8 cellular contexts compared by ENCODE assay signal in genomic region chr9:33818832-33819500, GRCh38. TPM values are rescaled to one million over a fixed set of nuclear protein-coding genes. Genes with fewer than 3 reads are reported as not detected.
DNase-seq lines count a peak whose midpoint lies in the region; ATAC-seq lines count a peak whose summit lies in the region.

No MANE protein-coding gene starts in this region.

- no peak for DNase-seq in T-helper 2 cell treated with Interferon-gamma antibody and Interleukin-4, amounts not matched to agents 5 μg/mL and 100 μg/mL, for 36 hours (ENCODE audit: low spot score)
- DNase-seq in T-helper 2 cell = no peak
- DNase-seq in activated naive CD8-positive, alpha-beta T cell treated with anti-CD3 and anti-CD28 coated beads, Interleukin-2, amount 50 U/mL, for 24 hours = no peak
- DNase-seq in iris pigment epithelial cell (ENCODE audit: low read depth) = peak; percentile 59
- DNase-seq in stimulated activated CD4-positive, alpha-beta T cell treated with anti-CD3 and anti-CD28 coated beads, Interleukin-2, amount 100 ng/mL, for 48 hours = no peak
- no peak for DNase-seq in H4 (ENCODE audit: low spot score)
- DNase-seq in NCI-H1930 (lab: John Stamatoyannopoulos, UW) = no peak

- H3K4me3 Mint-ChIP-seq in T-helper 2 cell treated with Interferon-gamma antibody and Interleukin-4, amounts not matched to agents 5 μg/mL and 100 μg/mL, for 36 hours = peak overlapping the region; percentile 86
- peak overlapping the region; percentile 97 for H3K4me3 Mint-ChIP-seq in activated naive CD8-positive, alpha-beta T cell treated with anti-CD3 and anti-CD28 coated beads, Interleukin-2, amount 50 U/mL, for 24 hours

- ATAC-seq in activated naive CD8-positive, alpha-beta T cell treated with anti-CD3 and anti-CD28 coated beads, Interleukin-2, amount 50 U/mL, for 24 hours = no peak

- no peaks in the 10 kb centered on the region for H3K27me3 Mint-ChIP-seq in T-helper 2 cell treated with Interferon-gamma antibody and Interleukin-4, amounts not matched to agents 5 μg/mL and 100 μg/mL, for 36 hours (ENCODE audit: low read depth)
- H3K27me3 Mint-ChIP-seq in activated naive CD8-positive, alpha-beta T cell treated with anti-CD3 and anti-CD28 coated beads, Interleukin-2, amount 50 U/mL, for 24 hours = no peaks in the 10 kb centered on the region

- H3K36me3 Mint-ChIP-seq in T-helper 2 cell treated with Interferon-gamma antibody and Interleukin-4, amounts not matched to agents 5 μg/mL and 100 μg/mL, for 36 hours (ENCODE audit: low read depth) = peaks cover 14% of the 10 kb centered on the region
- H3K36me3 Mint-ChIP-seq in activated naive CD8-positive, alpha-beta T cell treated with anti-CD3 and anti-CD28 coated beads, Interleukin-2, amount 50 U/mL, for 24 hours (ENCODE audit: low read depth) = peaks cover 19% of the 10 kb centered on the region

- H3K27ac Mint-ChIP-seq in T-helper 2 cell treated with Interferon-gamma antibody and Interleukin-4, amounts not matched to agents 5 μg/mL and 100 μg/mL, for 36 hours = peak overlapping the region; percentile 85
- H3K27ac Mint-ChIP-seq in activated naive CD8-positive, alpha-beta T cell treated with anti-CD3 and anti-CD28 coated beads, Interleukin-2, amount 50 U/mL, for 24 hours = peak overlapping the region; percentile 98

- H3K27ac ChIP-seq in temporal lobe (ENCODE audit: low read depth, low read length) = peak overlapping the region; percentile 62

- H3K9me3 Mint-ChIP-seq in T-helper 2 cell treated with Interferon-gamma antibody and Interleukin-4, amounts not matched to agents 5 μg/mL and 100 μg/mL, for 36 hours = no peaks in the 10 kb centered on the region
- no peaks in the 10 kb centered on the region for H3K9me3 Mint-ChIP-seq in activated naive CD8-positive, alpha-beta T cell treated with anti-CD3 and anti-CD28 coated beads, Interleukin-2, amount 50 U/mL, for 24 hours

- peaks cover 45% of the 10 kb centered on the region for H3K4me1 Mint-ChIP-seq in T-helper 2 cell treated with Interferon-gamma antibody and Interleukin-4, amounts not matched to agents 5 μg/mL and 100 μg/mL, for 36 hours (ENCODE audit: low read depth)
- peaks cover 62% of the 10 kb centered on the region for H3K4me1 Mint-ChIP-seq in activated naive CD8-positive, alpha-beta T cell treated with anti-CD3 and anti-CD28 coated beads, Interleukin-2, amount 50 U/mL, for 24 hours

RNA-seq across cellular contexts. Expression of gene UBE2R2, which starts 2.0 kb away (rescaled TPM):
- total RNA-seq in temporal lobe = 29.0 TPM
- total RNA-seq in H4 (2014; rRNA removed; shearing (Covaris generic)) = 23.8 and 27.6 TPM in 2 replicates

RNA-seq across cellular contexts. Expression of gene PRSS3, which starts 23.6 kb away (rescaled TPM):
- total RNA-seq in temporal lobe = 0.25 TPM
- total RNA-seq in H4 (2014; rRNA removed; shearing (Covaris generic)) = not detected in 2 replicates
